16 cellular contexts compared by ENCODE assay signal in the genomic region with DNA sequence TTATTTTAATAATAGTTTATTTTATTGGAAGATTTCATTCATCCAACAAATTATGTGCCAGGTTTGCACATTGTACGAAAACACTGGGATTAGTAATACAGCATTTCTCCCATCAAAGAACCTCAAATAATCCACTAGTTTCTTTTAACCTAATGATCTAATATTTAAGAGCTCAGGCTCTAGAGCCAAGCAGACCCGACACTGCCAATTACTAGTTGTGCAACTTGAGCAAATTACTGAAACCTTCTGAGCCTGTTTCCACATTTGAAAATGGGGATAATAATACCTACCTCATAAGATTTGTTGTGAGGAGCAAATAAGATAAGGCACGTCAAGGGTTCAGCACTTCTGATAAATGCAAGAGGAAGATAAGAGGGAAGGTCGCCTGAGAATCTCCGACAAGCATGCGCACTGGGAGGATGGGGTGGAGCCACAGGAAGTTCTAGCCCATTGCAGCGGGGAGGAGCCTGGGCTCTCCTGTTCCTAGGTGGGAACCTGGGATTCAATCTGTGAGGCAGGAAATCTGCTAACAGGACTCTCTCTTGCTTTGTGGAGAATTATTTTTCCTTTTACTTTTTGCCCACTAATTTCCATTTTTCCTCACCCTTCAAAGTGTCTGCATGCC.
A peak's percentile ranks its signal among the peaks of the same experiment; 100 is the strongest.
DNase-seq lines count a peak whose midpoint lies in the region; ATAC-seq, FAIRE-seq and TF ChIP-seq lines count a peak whose summit lies in the region.
"Had no signal": no experiment of that assay in that cellular context is flagged by ENCODE, and none has a peak within 500 bp of the region (broad histone marks: within the 10 kb centered on the region; RNA-seq: fewer than 3 reads in every experiment).

No MANE protein-coding gene starts in this region.

- no peaks in the 10 kb centered on the region for H3K27me3 ChIP-seq in K562 (ENCODE audit: control insufficient read depth in 2 of 2, insufficient read depth in 2 of 2, low read length in 2 of 2)
- no peaks in the 10 kb centered on the region for H3K27me3 ChIP-seq in mesendoderm (ENCODE audit: insufficient read depth, low read length, poor library complexity)

- TF ChIP-seq POLR2A in K562 (conservative IDR thresholded peaks at IDR 0.05), result no peak

- no peak overlapping the region for H2AK5ac ChIP-seq in mesendoderm (ENCODE audit: low read length)

- CTCF ChIA-PET in K562 (lab: Yijun Ruan, JAX; ENCODE audit: low intra/inter-chr PET ratio), result no interaction called here

- no peak overlapping the region for H2BK120ac ChIP-seq in mesendoderm (ENCODE audit: low read depth, low read length)

- no peaks in the 10 kb centered on the region for H3K79me1 ChIP-seq in mesendoderm (ENCODE audit: low read length)

- intact Hi-C loops in K562 (cut with micrococcal nuclease), result no loop called here

- H2BK15ac ChIP-seq in mesendoderm (replicated peaks; ENCODE audit: low read depth), result no peak overlapping the region

- no peak overlapping the region for H2AFZ ChIP-seq in K562 (ENCODE audit: low read depth, low read length)

- H3K23ac ChIP-seq in mesendoderm (ENCODE audit: low read length), result no peak overlapping the region

- BruUV-seq in K562 (replicated peaks; lab: Mats Ljungman, UMichigan), result no TSS peak

- no peak for FAIRE-seq in K562 (lab: Jason Lieb, UNC)

- H3K18ac ChIP-seq in mesendoderm (ENCODE audit: low read length), result no peak overlapping the region

- H3K36me3 ChIP-seq in K562 (ENCODE audit: control insufficient read depth, insufficient read depth, low read length) (no peaks in the 10 kb centered on the region), mesendoderm (ENCODE audit: control insufficient read depth, insufficient read depth, low read length) (no peaks in the 10 kb centered on the region)
- H3K36me3 ChIP-seq: HAP-1 had no signal

- H4K5ac ChIP-seq in mesendoderm (ENCODE audit: low read length), result no peak overlapping the region

- no peaks in the 10 kb centered on the region for H4K20me1 ChIP-seq in K562 (replicated peaks; ENCODE audit: control insufficient read depth, insufficient read depth, low read length)

- H2BK5ac ChIP-seq in mesendoderm (ENCODE audit: low read length), result no peak overlapping the region

- H3K56ac ChIP-seq in mesendoderm (ENCODE audit: low read length), result no peak overlapping the region

- TF ChIP-seq CTCF in K562 (IDR thresholded peaks at IDR 0.05 in 2 of 3, conservative IDR thresholded peaks at IDR 0.05 in 1 of 3; ENCODE audit: insufficient read depth in 2 of 3, low read depth in 1 of 3, low read length in 3 of 3), result no peak

- DNase-seq in ELF-1 (ENCODE audit: low read depth, low spot score) (peak; percentile 37), HuH-7.5 (ENCODE audit: low spot score) (peak; percentile 13), K562 (ENCODE audit: extremely low read depth in 1 of 4, low spot score in 3 of 4) (peak in 2 of 4 experiments; percentile 22 to 38), mesendoderm (peak; percentile 68), COLO829 (ENCODE audit: low spot score) (no peak), HK-2 (ENCODE audit: unreplicated experiment) (no peak)
- no peak for DNase-seq in activated CD4-positive, CD25-positive, alpha-beta regulatory T cell (lab: John Stamatoyannopoulos, UW)
- DNase-seq: C1 segment of cervical spinal cord, DMS153, KG1, NCI-H1436, NCI-H2029, NCI-H524, SK-N-SH had no signal

- H4K8ac ChIP-seq in mesendoderm (ENCODE audit: low read depth, low read length), result no peak overlapping the region

- in situ Hi-C loops in K562 (cut with MboI), result no loop called here

- POLR2A ChIA-PET in K562 (lab: Yijun Ruan, JAX), result no interaction called here

- no peak for TF ChIP-seq RAD21 in K562 (CRISPR knock-in tag; conservative IDR thresholded peaks at IDR 0.05 in 1 of 2, IDR thresholded peaks at IDR 0.05 in 1 of 2)

- no peak overlapping the region for H3K4me3 ChIP-seq in K562
- no peak overlapping the region for H3K4me3 ChIP-seq in mesendoderm (ENCODE audit: low read length)
- H3K4me3 ChIP-seq: HAP-1 had no signal

- H3K9ac ChIP-seq in K562 (ENCODE audit: insufficient read depth in 1 of 2, low read depth in 2 of 2, low read length in 2 of 2) (no peak overlapping the region), mesendoderm (ENCODE audit: low read length) (no peak overlapping the region)
- H3K9ac ChIP-seq: SK-N-SH had no signal

- H3K4me2 ChIP-seq in K562 (ENCODE audit: insufficient read depth, low read length) (no peak overlapping the region), mesendoderm (ENCODE audit: low read length) (no peak overlapping the region)
- H3K4me2 ChIP-seq: SK-N-SH had no signal

- H3K9me1 ChIP-seq in K562 (ENCODE audit: control insufficient read depth, insufficient read depth, low read length), result no peaks in the 10 kb centered on the region

- ATAC-seq in K562, result peak; percentile 73; the same call in 2 of the 3 replicates
- ATAC-seq: Panc1 had no signal

- no peak for TF ChIP-seq EP300 in K562 (IDR thresholded peaks at IDR 0.05; ENCODE audit: low read length)

- H3K27ac ChIP-seq in K562 (ENCODE audit: extremely low read depth, low read depth, low read length), result no peak overlapping the region
- no peak overlapping the region for H3K27ac ChIP-seq in mesendoderm (ENCODE audit: low read depth, low read length)

- WGBS in K562 (ENCODE audit: insufficient coverage, low coverage, missing lambda C conversion rate), result 0% methylated on average over 7 of the region's 7 CpGs
- no CpG with 5 or more reads among the region's 7 CpGs for WGBS in mesendoderm (ENCODE audit: extremely low coverage, insufficient coverage, low lambda C conversion rate)

- H3K4ac ChIP-seq in mesendoderm (ENCODE audit: low read depth, low read length), result no peak overlapping the region

- no peaks in the 10 kb centered on the region for H3K4me1 ChIP-seq in K562 (replicated peaks in 1 of 2; ENCODE audit: control insufficient read depth in 2 of 2, insufficient read depth in 2 of 2, low read length in 2 of 2)
- H3K4me1 ChIP-seq in mesendoderm (ENCODE audit: control insufficient read depth, low read depth, low read length), result no peaks in the 10 kb centered on the region
- H3K4me1 ChIP-seq: HAP-1 had no signal

- no peaks in the 10 kb centered on the region for H3K9me3 ChIP-seq in K562 (replicated peaks; ENCODE audit: control insufficient read depth, insufficient read depth, low read depth, low read length)
- H3K9me3 ChIP-seq: HAP-1, SK-N-SH had no signal

- no peaks in the 10 kb centered on the region for H3K79me2 ChIP-seq in K562 (ENCODE audit: control insufficient read depth, insufficient read depth, low read length)
- no peaks in the 10 kb centered on the region for H3K79me2 ChIP-seq in mesendoderm (ENCODE audit: control insufficient read depth, insufficient read depth, low read length)

TF ChIP-seq in K562, 482 proteins besides CTCF, POLR2A, EP300 and RAD21:
- TF ChIP-seq ARID2 (IDR thresholded peaks at IDR 0.05) (no peak), TEAD4 (IDR thresholded peaks at IDR 0.05; ENCODE audit: low read length) (0 out of 2 replicates have a peak, but pooled peaks have one; percentile 19), TEAD4 (CRISPR knock-in tag; IDR thresholded peaks at IDR 0.05; ENCODE audit: borderline replicate concordance) (no peak), NR2F6 (CRISPR knock-in tag; IDR thresholded peaks at IDR 0.05) (no peak), CCAR2 (IDR thresholded peaks at IDR 0.05; ENCODE audit: low read depth, low read length) (no peak), SAFB2 (IDR thresholded peaks at IDR 0.05; ENCODE audit: borderline replicate concordance, low read depth, low read length, severe bottlenecking) (no peak), CBFA2T3 (IDR thresholded peaks at IDR 0.05) (peak; percentile 23; the same call in 1 of the 2 replicates), PHF8 (IDR thresholded peaks at IDR 0.05; ENCODE audit: borderline replicate concordance, low read length) (no peak), SMARCA5 (IDR thresholded peaks at IDR 0.05) (no peak), CEBPB (tag; IDR thresholded peaks at IDR 0.05) (peak; percentile 11; the same call in 1 of the 2 replicates), TEAD2 (tag; IDR thresholded peaks at IDR 0.05) (no peak), ZNF780A (CRISPR knock-in tag; IDR thresholded peaks at IDR 0.05) (no peak), NRF1 (conservative IDR thresholded peaks at IDR 0.05 in 1 of 2, IDR thresholded peaks at IDR 0.05 in 1 of 2) (peak; percentile 87 to 89)
- TF ChIP-seq, protein P1, sequence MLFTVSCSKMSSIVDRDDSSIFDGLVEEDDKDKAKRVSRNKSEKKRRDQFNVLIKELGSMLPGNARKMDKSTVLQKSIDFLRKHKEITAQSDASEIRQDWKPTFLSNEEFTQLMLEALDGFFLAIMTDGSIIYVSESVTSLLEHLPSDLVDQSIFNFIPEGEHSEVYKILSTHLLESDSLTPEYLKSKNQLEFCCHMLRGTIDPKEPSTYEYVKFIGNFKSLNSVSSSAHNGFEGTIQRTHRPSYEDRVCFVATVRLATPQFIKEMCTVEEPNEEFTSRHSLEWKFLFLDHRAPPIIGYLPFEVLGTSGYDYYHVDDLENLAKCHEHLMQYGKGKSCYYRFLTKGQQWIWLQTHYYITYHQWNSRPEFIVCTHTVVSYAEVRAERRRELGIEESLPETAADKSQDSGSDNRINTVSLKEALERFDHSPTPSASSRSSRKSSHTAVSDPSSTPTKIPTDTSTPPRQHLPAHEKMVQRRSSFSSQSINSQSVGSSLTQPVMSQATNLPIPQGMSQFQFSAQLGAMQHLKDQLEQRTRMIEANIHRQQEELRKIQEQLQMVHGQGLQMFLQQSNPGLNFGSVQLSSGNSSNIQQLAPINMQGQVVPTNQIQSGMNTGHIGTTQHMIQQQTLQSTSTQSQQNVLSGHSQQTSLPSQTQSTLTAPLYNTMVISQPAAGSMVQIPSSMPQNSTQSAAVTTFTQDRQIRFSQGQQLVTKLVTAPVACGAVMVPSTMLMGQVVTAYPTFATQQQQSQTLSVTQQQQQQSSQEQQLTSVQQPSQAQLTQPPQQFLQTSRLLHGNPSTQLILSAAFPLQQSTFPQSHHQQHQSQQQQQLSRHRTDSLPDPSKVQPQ (CRISPR knock-in tag; IDR thresholded peaks at IDR 0.05; ENCODE audit: borderline replicate concordance), result no peak
- TF ChIP-seq, protein P2, sequence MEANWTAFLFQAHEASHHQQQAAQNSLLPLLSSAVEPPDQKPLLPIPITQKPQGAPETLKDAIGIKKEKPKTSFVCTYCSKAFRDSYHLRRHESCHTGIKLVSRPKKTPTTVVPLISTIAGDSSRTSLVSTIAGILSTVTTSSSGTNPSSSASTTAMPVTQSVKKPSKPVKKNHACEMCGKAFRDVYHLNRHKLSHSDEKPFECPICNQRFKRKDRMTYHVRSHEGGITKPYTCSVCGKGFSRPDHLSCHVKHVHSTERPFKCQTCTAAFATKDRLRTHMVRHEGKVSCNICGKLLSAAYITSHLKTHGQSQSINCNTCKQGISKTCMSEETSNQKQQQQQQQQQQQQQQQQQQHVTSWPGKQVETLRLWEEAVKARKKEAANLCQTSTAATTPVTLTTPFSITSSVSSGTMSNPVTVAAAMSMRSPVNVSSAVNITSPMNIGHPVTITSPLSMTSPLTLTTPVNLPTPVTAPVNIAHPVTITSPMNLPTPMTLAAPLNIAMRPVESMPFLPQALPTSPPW (CRISPR knock-in tag; IDR thresholded peaks at IDR 0.05), result no peak
TF ChIP-seq in K562: peak in this region for 4.

Comparison
In these comparisons a context has a peak if more than half of its experiments do, and no peak if none do; other contexts are left out.
1. DNase-seq: peak in ELF-1 (single experiment), HuH-7.5 (single experiment) and mesendoderm (single experiment); none in activated CD4-positive, CD25-positive, alpha-beta regulatory T cell (0 of 4), COLO829 (single experiment) and HK-2 (single experiment).